Comparison of ENCODE assay signal across 8 cellular contexts in genomic region chr5:6712136-6712581, GRCh38. TPM values are rescaled to one million over a fixed set of nuclear protein-coding genes. Genes with fewer than 3 reads are reported as not detected.
DNase-seq lines count a peak whose midpoint lies in the region; ATAC-seq and TF ChIP-seq lines count a peak whose summit lies in the region.

No MANE protein-coding gene starts in this region.

- H3K4me3 ChIP-seq in astrocyte of the spinal cord (ENCODE audit: low read depth, low read length) (peak overlapping the region; percentile 58), iPS-11a (ENCODE audit: low read depth, low read length) (peak overlapping the region; percentile 72), skeletal muscle tissue (ENCODE audit: low read length in 3 of 3) (peak overlapping the region; percentile 78 to 88 (median 79))

- no peaks in the 10 kb centered on the region for H3K27me3 ChIP-seq in skeletal muscle tissue (ENCODE audit: control insufficient read depth in 3 of 3, insufficient read depth in 3 of 3, low read length in 3 of 3)

- H3K4me3 Mint-ChIP-seq in T-helper 2 cell treated with Interferon-gamma antibody and Interleukin-4, amounts not matched to agents 5 μg/mL and 100 μg/mL, for 36 hours, result peak overlapping the region; percentile 88

- H3K27me3 Mint-ChIP-seq in T-helper 2 cell treated with Interferon-gamma antibody and Interleukin-4, amounts not matched to agents 5 μg/mL and 100 μg/mL, for 36 hours (ENCODE audit: low read depth), result no peaks in the 10 kb centered on the region

- peak overlapping the region; percentile 94 for H3K27ac Mint-ChIP-seq in T-helper 2 cell treated with Interferon-gamma antibody and Interleukin-4, amounts not matched to agents 5 μg/mL and 100 μg/mL, for 36 hours

- peak; percentile 2 for TF ChIP-seq CTCF in astrocyte of the spinal cord (IDR thresholded peaks at IDR 0.05; ENCODE audit: low read depth, low read length)

- ATAC-seq in GM21447 (IDR thresholded peaks at IDR 0.05; ENCODE audit: unreplicated experiment) (peak; percentile 18), GM18519 (IDR thresholded peaks at IDR 0.05; ENCODE audit: low FRiP score, unreplicated experiment) (no peak)

- peaks cover 4% of the 10 kb centered on the region for H3K36me3 Mint-ChIP-seq in T-helper 2 cell treated with Interferon-gamma antibody and Interleukin-4, amounts not matched to agents 5 μg/mL and 100 μg/mL, for 36 hours (ENCODE audit: low read depth)

- peak; percentile 26 for DNase-seq in COR-L47 (lab: John Stamatoyannopoulos, UW)
- peak; percentile 72 for DNase-seq in LHCN-M2 (ENCODE audit: low read depth)
- peak; percentile 47 for DNase-seq in T-helper 2 cell treated with Interferon-gamma antibody and Interleukin-4, amounts not matched to agents 5 μg/mL and 100 μg/mL, for 36 hours (ENCODE audit: low spot score)
- DNase-seq in astrocyte of the spinal cord (ENCODE audit: low read depth, low spot score), result peak; percentile 61

- H3K9me3 ChIP-seq in skeletal muscle tissue (ENCODE audit: control insufficient read depth in 3 of 3, low read length in 3 of 3), result no peaks in the 10 kb centered on the region

- peak overlapping the region; percentile 86 to 94 (median 94) for H3K9ac ChIP-seq in skeletal muscle tissue (ENCODE audit: low read depth in 1 of 3, low read length in 3 of 3)

- H3K4me1 Mint-ChIP-seq in T-helper 2 cell treated with Interferon-gamma antibody and Interleukin-4, amounts not matched to agents 5 μg/mL and 100 μg/mL, for 36 hours (ENCODE audit: low read depth), result peaks cover 25% of the 10 kb centered on the region

- no peaks in the 10 kb centered on the region for H3K36me3 ChIP-seq in skeletal muscle tissue (ENCODE audit: control insufficient read depth in 3 of 3, insufficient read depth in 3 of 3, low read length in 3 of 3)

- in situ Hi-C loops in astrocyte of the spinal cord (cut with HindIII; ENCODE audit: low sequenced_read_pairs), result no loop called here

- peak overlapping the region; percentile 94 for H3K27ac ChIP-seq in skeletal muscle tissue (ENCODE audit: low read depth, low read length)

- H3K4me1 ChIP-seq in skeletal muscle tissue (ENCODE audit: control insufficient read depth in 3 of 3, insufficient read depth in 3 of 3, low read length in 3 of 3), result peaks cover 29 to 33% (median 33%) of the 10 kb centered on the region in 3 donors

- no peaks in the 10 kb centered on the region for H3K9me3 Mint-ChIP-seq in T-helper 2 cell treated with Interferon-gamma antibody and Interleukin-4, amounts not matched to agents 5 μg/mL and 100 μg/mL, for 36 hours

RNA-seq across cellular contexts. Expression of gene TENT4A, which starts 1.1 kb away (rescaled TPM):
- 13.2 and 14.6 TPM in 2 replicates for total RNA-seq in LHCN-M2 (2014; rRNA removed)
- polyA plus RNA-seq in LHCN-M2 (2012), result 10.7 TPM
- total RNA-seq in skeletal muscle tissue, result 15.1 TPM
